ENCODE assay signal across 8 cellular contexts in genomic region chr1:11099310-11100148, GRCh38. TPM values are rescaled to one million over a fixed set of nuclear protein-coding genes. Genes with fewer than 3 reads are reported as not detected.
DNase-seq lines count a peak whose midpoint lies in the region; ATAC-seq and TF ChIP-seq lines count a peak whose summit lies in the region.

Gene EXOSC10, minus strand, starts transcription at chr1:11099869. Its CDS starts 38 bp downstream, at chr1:11099831.

- TF ChIP-seq POLR2A in vagina (IDR thresholded peaks at IDR 0.05) = peak in 1 of 2 donors; percentile 39

- peaks cover 8% of the 10 kb centered on the region for H3K36me3 ChIP-seq in rectal smooth muscle tissue (ENCODE audit: control insufficient read depth, insufficient read depth, low read length)
- H3K36me3 ChIP-seq in vagina = peaks cover 0 to 29% of the 10 kb centered on the region in 2 donors

- H3K4me3 ChIP-seq in astrocyte of the cerebellum (ENCODE audit: low read depth, low read length) = peak within 1 kb of the TSS; percentile 97
- peak within 1 kb of the TSS; percentile 87 for H3K4me3 ChIP-seq in rectal smooth muscle tissue (ENCODE audit: low read length)
- peak within 1 kb of the TSS; percentile 77 to 100 for H3K4me3 ChIP-seq in vagina

- peak within 1 kb of the TSS; percentile 73 for H3K27ac ChIP-seq in rectal smooth muscle tissue (ENCODE audit: low read depth, low read length)
- peak within 1 kb of the TSS; percentile 90 for H3K27ac ChIP-seq in vagina

- H3K9ac ChIP-seq in rectal smooth muscle tissue (ENCODE audit: low read length) = peak within 1 kb of the TSS; percentile 87

- ATAC-seq in GM18498 (IDR thresholded peaks at IDR 0.05; ENCODE audit: unreplicated experiment) = peak; percentile 93
- peak; percentile 94 for ATAC-seq in HG02970 (IDR thresholded peaks at IDR 0.05; ENCODE audit: low FRiP score, unreplicated experiment)

- in situ Hi-C loops in astrocyte of the cerebellum (cut with HindIII; ENCODE audit: low sequenced_read_pairs) = no loop called here

- H3K4me1 ChIP-seq in rectal smooth muscle tissue (ENCODE audit: control insufficient read depth, insufficient read depth, low read length) (peaks cover 10% of the 10 kb centered on the region), vagina (peaks cover 23% of the 10 kb centered on the region)

- intact Hi-C loops in vagina (cut with DNase I) = no loop called here

- H3K27me3 ChIP-seq in rectal smooth muscle tissue (ENCODE audit: control insufficient read depth, insufficient read depth, low read length) = no peaks in the 10 kb centered on the region
- no peaks in the 10 kb centered on the region for H3K27me3 ChIP-seq in vagina

- H3K9me3 ChIP-seq in vagina = no peaks in the 10 kb centered on the region

- TF ChIP-seq CTCF in astrocyte of the cerebellum (IDR thresholded peaks at IDR 0.05; ENCODE audit: low read depth, low read length, missing control alignments) = no peak
- TF ChIP-seq CTCF in vagina (IDR thresholded peaks at IDR 0.05) = no peak

- DNase-seq in NCI-H2029 (lab: John Stamatoyannopoulos, UW) = peak; percentile 81
- DNase-seq in T-helper 9 cell = peak; percentile 95
- peak; percentile 58 for DNase-seq in astrocyte of the cerebellum (ENCODE audit: low read depth)
- peak; percentile 96 for DNase-seq in hepatic stellate cell (ENCODE audit: low spot score)
- DNase-seq in vagina (ENCODE audit: extremely low spot score in 2 of 2) = no peak

RNA-seq across cellular contexts. Expression of gene EXOSC10, which starts in this region (rescaled TPM):
- 62.6 TPM for total RNA-seq in vagina

Comparison
In these comparisons a context has a peak if more than half of its experiments do, and no peak if none do; other contexts are left out.
1. DNase-seq: peak in NCI-H2029 (single experiment), T-helper 9 cell (single experiment), astrocyte of the cerebellum (single experiment) and hepatic stellate cell (single experiment); none in vagina (0 of 2).
2. Peak in every context shown above with its lines, with median percentiles within 50 percentile points of each other: H3K4me3 ChIP-seq.